Comparison of ENCODE assay signal across 17 cellular contexts in the genomic region with DNA sequence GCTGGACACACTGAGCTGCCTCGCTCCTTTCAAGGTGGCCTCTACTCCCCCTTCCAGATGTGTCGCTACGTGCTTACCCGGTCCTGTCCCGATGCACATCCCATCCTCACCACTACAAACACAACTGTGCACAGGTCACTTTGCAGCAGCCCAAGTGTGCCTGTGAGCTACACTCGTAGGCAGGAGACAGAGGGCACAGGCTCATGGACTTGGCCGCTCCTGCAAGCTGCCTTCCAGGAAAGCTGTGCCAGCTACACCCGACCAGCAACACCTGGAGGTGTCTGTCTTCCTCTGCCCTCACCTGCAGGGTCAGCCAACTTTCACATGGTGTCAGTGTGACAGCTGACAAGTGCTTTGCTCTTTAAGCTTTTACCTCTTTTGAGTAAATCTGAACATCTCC. TPM values are rescaled to one million over a fixed set of nuclear protein-coding genes. Genes with fewer than 3 reads are reported as not detected.
DNase-seq lines count a peak whose midpoint lies in the region; ATAC-seq and TF ChIP-seq lines count a peak whose summit lies in the region.
"Had no signal": no experiment of that assay in that cellular context is flagged by ENCODE, and none has a peak within 500 bp of the region (broad histone marks: within the 10 kb centered on the region; RNA-seq: fewer than 3 reads in every experiment).

No MANE protein-coding gene starts in this region.

- POLR2A ChIA-PET in HCT116 (lab: Charles Lee) = interaction anchor here (1.3 kb wide), 1 partner anchor 25 kb away, joined by 3 read pairs; no protein-coding TSS in a partner anchor

- H3K4me3 Mint-ChIP-seq in CD4-positive, CD25-positive, alpha-beta regulatory T cell = no peak overlapping the region
- H3K4me3 Mint-ChIP-seq in osteocyte (ENCODE audit: unreplicated experiment) = no peak overlapping the region

- CTCF ChIA-PET in HCT116 (lab: Charles Lee) = no interaction called here

- no peaks in the 10 kb centered on the region for H4K20me1 ChIP-seq in HCT116 (ENCODE audit: insufficient read depth)

- H3K27ac Mint-ChIP-seq in CD4-positive, CD25-positive, alpha-beta regulatory T cell = peak overlapping the region in 2 of 3 donors; percentile 42 to 63
- H3K27ac Mint-ChIP-seq in osteocyte (ENCODE audit: unreplicated experiment) = no peak overlapping the region

- no peaks in the 10 kb centered on the region for H3K27me3 Mint-ChIP-seq in CD4-positive, CD25-positive, alpha-beta regulatory T cell
- no peaks in the 10 kb centered on the region for H3K27me3 Mint-ChIP-seq in osteocyte (ENCODE audit: unreplicated experiment)

- no peaks in the 10 kb centered on the region for H3K9me2 ChIP-seq in HCT116 (ENCODE audit: insufficient read depth)

- no peak overlapping the region for H3K4me2 ChIP-seq in HCT116 (ENCODE audit: low read length)

- RAD21 ChIA-PET in HCT116 (lab: Charles Lee; ENCODE audit: low non-redundant PET in 1 of 2, low total read pairs in 2 of 2, uncharacterized antibody in 2 of 2, unreplicated experiment in 2 of 2) = no interaction called here

- H3K79me2 ChIP-seq in HCT116 (ENCODE audit: insufficient read depth, low read length) = peaks cover 9% of the 10 kb centered on the region

- DNase-seq in CD4-positive, CD25-positive, alpha-beta regulatory T cell = no peak
- DNase-seq in HCT116 (ENCODE audit: low read depth, low spot score) (no peak), osteocyte (ENCODE audit: extremely low spot score, unreplicated experiment) (peak; percentile 59), NCI-H345 (lab: John Stamatoyannopoulos, UW) (no peak)
- DNase-seq: HCEC 1CT, KBM-7, NCI-H1048, NCI-H146, NCI-H2081 treated with DMSO at 0.1 percent for 48 hours, NCI-H2227 treated with DMSO at 0.1 percent for 48 hours, NCI-H69 had no signal

- no peak overlapping the region for H3K4me3 ChIP-seq in CD4-positive, CD25-positive, alpha-beta regulatory T cell (ENCODE audit: low read depth, low read length)
- H3K4me3 ChIP-seq in HCT116 (replicated peaks in 1 of 2; ENCODE audit: low read depth in 1 of 2, low read length in 2 of 2) = no peak overlapping the region
- H3K4me3 ChIP-seq in iPS-15b (ENCODE audit: low read depth, low read length) = no peak overlapping the region
- H3K4me3 ChIP-seq: SK-N-MC had no signal

- intact Hi-C loops in HCT116 (cut with micrococcal nuclease) = no loop called here

- peaks cover 0 to 2% (median 0%) of the 10 kb centered on the region in 4 donors for H3K4me1 Mint-ChIP-seq in CD4-positive, CD25-positive, alpha-beta regulatory T cell
- H3K4me1 Mint-ChIP-seq in osteocyte (ENCODE audit: unreplicated experiment) = no peaks in the 10 kb centered on the region

- TF ChIP-seq POLR2A in HCT116 (IDR thresholded peaks at IDR 0.05; ENCODE audit: borderline replicate concordance, extremely low read depth, insufficient read depth, insufficient read length) = no peak

- ATAC-seq in CD4-positive, CD25-positive, alpha-beta regulatory T cell (ENCODE audit: low read depth in 2 of 2) = no peak
- ATAC-seq in HCT116 (peak; percentile 52), HG03442 (IDR thresholded peaks at IDR 0.05; ENCODE audit: unreplicated experiment) (no peak), HG03571 (IDR thresholded peaks at IDR 0.05; ENCODE audit: unreplicated experiment) (no peak), GM18861 (IDR thresholded peaks at IDR 0.05; ENCODE audit: unreplicated experiment) (no peak)

- H3K9me3 ChIP-seq in CD4-positive, CD25-positive, alpha-beta regulatory T cell (ENCODE audit: control insufficient read depth in 2 of 2, low read length in 2 of 2) = no peaks in the 10 kb centered on the region
- H3K9me3 ChIP-seq in HCT116 (ENCODE audit: control insufficient read depth in 1 of 2, insufficient read depth in 1 of 2, low read depth in 1 of 2, low read length in 2 of 2) (no peaks in the 10 kb centered on the region), iPS-15b (ENCODE audit: control insufficient read depth, insufficient read depth, low read length) (no peaks in the 10 kb centered on the region)

- no peak overlapping the region for H3K9ac ChIP-seq in HCT116 (ENCODE audit: low read length)
- peak overlapping the region; percentile 5 for H3K9ac ChIP-seq in iPS-15b (ENCODE audit: low read depth, low read length)

- no peak for TF ChIP-seq RAD21 in HCT116 (IDR thresholded peaks at IDR 0.05; ENCODE audit: low read depth)

- TF ChIP-seq CTCF in HCT116 (IDR thresholded peaks at IDR 0.05 in 2 of 3, conservative IDR thresholded peaks at IDR 0.05 in 1 of 3; ENCODE audit: borderline replicate concordance in 1 of 3, insufficient read depth in 1 of 3, low read depth in 2 of 3, low read length in 2 of 3) (no peak), osteocyte (IDR thresholded peaks at IDR 0.05) (no peak)

- no TSS peak for BruUV-seq in HCT116 (replicated peaks; lab: Mats Ljungman, UMichigan)

- peaks cover 38% of the 10 kb centered on the region for H3K36me3 ChIP-seq in CD4-positive, CD25-positive, alpha-beta regulatory T cell (ENCODE audit: control insufficient read depth, insufficient read depth, low read length)
- H3K36me3 ChIP-seq in HCT116 (ENCODE audit: control insufficient read depth in 1 of 2, insufficient read depth in 2 of 2, low read length in 2 of 2) (peaks cover 8 to 19% of the 10 kb centered on the region in 2 experiments; a peak in 3 of 4 replicates), iPS-15b (ENCODE audit: control insufficient read depth, insufficient read depth, low read length) (peaks cover 7% of the 10 kb centered on the region)

- peaks cover 15% of the 10 kb centered on the region for H3K36me3 Mint-ChIP-seq in CD4-positive, CD25-positive, alpha-beta regulatory T cell
- peaks cover 9% of the 10 kb centered on the region for H3K36me3 Mint-ChIP-seq in osteocyte (ENCODE audit: unreplicated experiment)

- no peaks in the 10 kb centered on the region for H3K4me1 ChIP-seq in CD4-positive, CD25-positive, alpha-beta regulatory T cell (ENCODE audit: control insufficient read depth, insufficient read depth, low read length, poor library complexity, severe bottlenecking)
- H3K4me1 ChIP-seq in HCT116 (ENCODE audit: control insufficient read depth in 1 of 2, insufficient read depth in 2 of 2, low read length in 2 of 2) (no peaks in the 10 kb centered on the region), iPS-15b (ENCODE audit: control insufficient read depth, insufficient read depth, low read length) (no peaks in the 10 kb centered on the region)

- H2AFZ ChIP-seq in HCT116 (ENCODE audit: low read depth, low read length, poor library complexity, severe bottlenecking) = no peak overlapping the region

- no peaks in the 10 kb centered on the region for H3K9me3 Mint-ChIP-seq in CD4-positive, CD25-positive, alpha-beta regulatory T cell
- H3K9me3 Mint-ChIP-seq in osteocyte (ENCODE audit: unreplicated experiment) = no peaks in the 10 kb centered on the region

- H3K27me3 ChIP-seq in CD4-positive, CD25-positive, alpha-beta regulatory T cell (ENCODE audit: control insufficient read depth, insufficient read depth, low read length) = no peaks in the 10 kb centered on the region
- H3K27me3 ChIP-seq in HCT116 (ENCODE audit: insufficient read depth, low read length) = no peaks in the 10 kb centered on the region
- no peaks in the 10 kb centered on the region for H3K27me3 ChIP-seq in iPS-15b (ENCODE audit: control insufficient read depth, insufficient read depth, low read length)

- H3K27ac ChIP-seq in CD4-positive, CD25-positive, alpha-beta regulatory T cell (ENCODE audit: insufficient read depth, low read length, poor library complexity, severe bottlenecking) = no peak overlapping the region
- H3K27ac ChIP-seq in HCT116 (ENCODE audit: low read depth, low read length) = no peak overlapping the region
- H3K27ac ChIP-seq: HL-60, SK-N-MC had no signal

TF ChIP-seq in HCT116, 20 proteins besides CTCF, POLR2A, EP300 and RAD21:
- TF ChIP-seq CBX3 (IDR thresholded peaks at IDR 0.05; ENCODE audit: low read depth) (no peak), SIN3A (IDR thresholded peaks at IDR 0.05; ENCODE audit: low read depth) (no peak), TCF7L2 (IDR thresholded peaks at IDR 0.05; ENCODE audit: borderline replicate concordance, extremely low read depth, insufficient read depth, insufficient read length) (no peak), EGR1 (IDR thresholded peaks at IDR 0.05; ENCODE audit: low read depth) (no peak), CEBPB (IDR thresholded peaks at IDR 0.05; ENCODE audit: low read depth) (no peak)

RNA-seq across cellular contexts. Expression of gene CARS2, which starts 15.4 kb away (rescaled TPM):
- 71.4 TPM for total RNA-seq in CD4-positive, CD25-positive, alpha-beta regulatory T cell
- polyA plus RNA-seq in CD4-positive, CD25-positive, alpha-beta regulatory T cell = 10 to 100 TPM; 23.1 to 39.9 (median 34.2) TPM
- total RNA-seq in HCT116 (2021; ENCODE audit: unreplicated experiment) = 52.9 TPM
- polyA plus RNA-seq in HCT116 (2012) = 26.7 and 36.1 TPM in 2 replicates
- total RNA-seq in osteocyte = 57.1 and 62.2 TPM in 2 replicates

RNA-seq across cellular contexts. Expression of gene ING1, which starts 23.0 kb away (rescaled TPM):
- 16.8 TPM for total RNA-seq in CD4-positive, CD25-positive, alpha-beta regulatory T cell
- 10 to 100 TPM; 13.1 to 16.4 (median 14.8) TPM for polyA plus RNA-seq in CD4-positive, CD25-positive, alpha-beta regulatory T cell
- 27.0 TPM for total RNA-seq in HCT116 (2021; ENCODE audit: unreplicated experiment)
- 39.5 and 56.8 TPM in 2 replicates for polyA plus RNA-seq in HCT116 (2012)
- 21.8 and 23.2 TPM in 2 replicates for total RNA-seq in osteocyte
